8 cellular contexts compared by ENCODE assay signal in the genomic region with DNA sequence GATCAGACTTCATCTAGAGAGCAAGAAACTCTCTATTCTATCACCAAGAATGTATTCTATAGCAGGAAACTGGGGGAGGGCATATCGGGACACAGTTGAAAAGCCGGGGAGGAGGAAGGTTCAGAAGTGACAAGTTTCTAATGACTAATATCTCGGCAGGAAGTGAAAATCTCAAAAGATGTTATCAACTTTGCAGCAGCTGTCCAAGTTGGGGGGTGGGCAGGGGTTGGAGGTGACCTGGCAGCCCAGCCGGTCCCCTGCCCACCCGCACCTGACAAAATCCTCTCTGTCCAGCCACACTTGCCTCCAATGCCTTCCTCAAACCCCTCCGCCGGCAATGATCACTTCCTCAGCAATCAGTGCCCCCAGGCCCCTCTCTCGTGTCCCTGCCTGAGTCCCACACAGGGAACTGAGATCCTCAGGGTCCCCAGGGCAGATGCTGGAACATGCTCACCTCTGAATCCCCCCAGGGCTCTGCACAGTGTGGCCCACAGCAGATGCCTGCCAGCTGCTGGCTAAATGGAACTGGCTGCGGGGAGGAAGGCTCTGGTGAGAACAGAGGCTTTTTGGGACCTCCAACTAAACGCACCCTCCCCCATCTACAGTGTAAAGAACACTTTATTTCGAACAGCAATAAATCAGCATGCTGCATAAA. TPM values are rescaled to one million over a fixed set of nuclear protein-coding genes. Genes with fewer than 3 reads are reported as not detected.
DNase-seq lines count a peak whose midpoint lies in the region; ATAC-seq and TF ChIP-seq lines count a peak whose summit lies in the region.

No MANE protein-coding gene starts in this region.

- DNase-seq in GM06990 (ENCODE audit: extremely low read depth, insufficient read length) (peak; percentile 85), T-helper 9 cell (peak; percentile 43), left lobe of liver (ENCODE audit: low spot score) (no peak), DMS114 treated with DMSO at 0.1 percent for 48 hours (lab: John Stamatoyannopoulos, UW; ENCODE audit: unreplicated experiment) (no peak), HPDE6-E6E7 (ENCODE audit: extremely low spot score) (no peak), SKM-1 (lab: John Stamatoyannopoulos, UW; ENCODE audit: unreplicated experiment) (no peak)

- H3K36me3 ChIP-seq in GM06990 (ENCODE audit: control insufficient read depth, insufficient read depth, low read length): no peaks in the 10 kb centered on the region; the same call in none of the 2 replicates

- ATAC-seq in GM19467 (IDR thresholded peaks at IDR 0.05; ENCODE audit: unreplicated experiment) (peak; percentile 53), HG03457 (IDR thresholded peaks at IDR 0.05; ENCODE audit: unreplicated experiment) (peak; percentile 47), left lobe of liver (peak; percentile 13)

- no peak for TF ChIP-seq CTCF in GM06990 (IDR thresholded peaks at IDR 0.05; ENCODE audit: insufficient read depth, low read length, poor library complexity, severe bottlenecking)

- peak overlapping the region; percentile 10 for H3K4me3 ChIP-seq in GM06990 (replicated peaks; ENCODE audit: low read depth, low read length)

- no peaks in the 10 kb centered on the region for H3K27me3 ChIP-seq in GM06990 (replicated peaks; ENCODE audit: control insufficient read depth, insufficient read depth, low read length)

RNA-seq across cellular contexts. Expression of a gene that starts 43.9 kb away (rescaled TPM):
- 4.1 TPM for total RNA-seq in left lobe of liver

Comparison
In these comparisons a context has a peak if more than half of its experiments do, and no peak if none do; other contexts are left out.
1. DNase-seq: peak in GM06990 (single experiment) and T-helper 9 cell (single experiment); none in left lobe of liver (single experiment), DMS114 treated with DMSO at 0.1 percent for 48 hours (single experiment), HPDE6-E6E7 (single experiment) and SKM-1 (single experiment).
2. Peak in every context shown above with its lines, with median percentiles within 50 percentile points of each other: ATAC-seq.